In genomic region chr1:147598631-147599361, GRCh38 we compare ENCODE assay signal across 8 cellular contexts. TPM values are rescaled to one million over a fixed set of nuclear protein-coding genes. Genes with fewer than 3 reads are reported as not detected.
DNase-seq lines count a peak whose midpoint lies in the region; ATAC-seq and TF ChIP-seq lines count a peak whose summit lies in the region.

No MANE protein-coding gene starts in this region.

- H3K27ac ChIP-seq in CD4-positive, alpha-beta memory T cell (ENCODE audit: low read depth, low read length), result peak overlapping the region; percentile 47
- peak overlapping the region in 1 of 2 donors; percentile 48 for H3K27ac ChIP-seq in aorta (ENCODE audit: low read depth in 1 of 2, low read length in 2 of 2)

- no peaks in the 10 kb centered on the region for H3K36me3 ChIP-seq in CD4-positive, alpha-beta memory T cell (ENCODE audit: insufficient read depth, low read length)
- no peaks in the 10 kb centered on the region for H3K36me3 ChIP-seq in aorta (ENCODE audit: control insufficient read depth in 1 of 2, insufficient read depth in 2 of 2, low read length in 1 of 2)

- H3K4me1 Mint-ChIP-seq in CD4-positive, alpha-beta memory T cell, result peaks cover 15 to 33% (median 25%) of the 10 kb centered on the region in 4 donors

- POLR2A ChIA-PET in CD4-positive, alpha-beta memory T cell (lab: Charles Lee; ENCODE audit: partially characterized antibody), result interaction anchor here (0.5 to 5.8 kb wide), 12 partner anchors 18 to 294 kb away, joined by 3 to 121 read pairs (median 4); partner anchors contain the start of genes ACP6 and BCL9

- DNase-seq in CD4-positive, alpha-beta memory T cell, result peak in 3 of 5 donors; percentile 10 to 54 (median 26)
- DNase-seq in NCI-H524 (lab: John Stamatoyannopoulos, UW) (peak; percentile 19 to 60), germinal center (ENCODE audit: low spot score) (peak; percentile 17), omental fat pad (ENCODE audit: low spot score) (no peak), aorta (peak; percentile 69 to 84), middle frontal gyrus (ENCODE audit: extremely low spot score, low spot score) (no peak)
- DNase-seq in activated T-helper 9 cell treated with anti-CD3 and anti-CD28 coated beads, Interleukin-2, amount 50 U/mL, for 16 hours (ENCODE audit: low read depth), result peak; percentile 10

- ATAC-seq in GM21737 (IDR thresholded peaks at IDR 0.05; ENCODE audit: unreplicated experiment) (peak; percentile 6), omental fat pad (ENCODE audit: low FRiP score) (peak; percentile 26), aorta (ENCODE audit: low FRiP score) (peak; percentile 63)

- TF ChIP-seq CTCF in omental fat pad (IDR thresholded peaks at IDR 0.05), result no peak

- 3 to 4% methylated on average over 30 of the region's 30 CpGs for WGBS in aorta, 2 donors

- H3K27me3 Mint-ChIP-seq in CD4-positive, alpha-beta memory T cell, result no peaks in the 10 kb centered on the region

- peak overlapping the region; percentile 67 to 72 for H3K4me3 ChIP-seq in CD4-positive, alpha-beta memory T cell (ENCODE audit: low read length in 2 of 2)
- H3K4me3 ChIP-seq in aorta (ENCODE audit: low read length in 2 of 2), result peak overlapping the region; percentile 29 to 56

- intact Hi-C loops in CD4-positive, alpha-beta memory T cell (cut with micrococcal nuclease), result loop anchor here (1.0 kb wide), 4 partner anchors 18 to 72 kb away; partner anchors contain the start of genes ACP6 and BCL9
- intact Hi-C loops in aorta (cut with DNase I), result loop anchor here (1.0 to 5.0 kb wide), 2 partner anchors 56 to 57 kb away; partner anchors contain the start of gene BCL9 (in 2 of the 2)

- H3K4me1 ChIP-seq in CD4-positive, alpha-beta memory T cell (ENCODE audit: insufficient read depth, low read length), result peaks cover 24% of the 10 kb centered on the region
- no peaks in the 10 kb centered on the region for H3K4me1 ChIP-seq in aorta (ENCODE audit: control insufficient read depth in 1 of 2, insufficient read depth in 2 of 2, low read length in 2 of 2)

- H3K27me3 ChIP-seq in CD4-positive, alpha-beta memory T cell (ENCODE audit: insufficient read depth, low read length), result no peaks in the 10 kb centered on the region
- H3K27me3 ChIP-seq in aorta (ENCODE audit: control insufficient read depth in 1 of 2, insufficient read depth in 2 of 2, low read length in 1 of 2), result no peaks in the 10 kb centered on the region

- CTCF ChIA-PET in CD4-positive, alpha-beta memory T cell (lab: Charles Lee; ENCODE audit: partially characterized antibody), result interaction anchor here (0.6 to 4.2 kb wide), 6 partner anchors 28 to 79 kb away, joined by 3 to 18 read pairs (median 5); partner anchors contain the start of gene BCL9

- peak overlapping the region; percentile 86 to 92 (median 90) for H3K4me3 Mint-ChIP-seq in CD4-positive, alpha-beta memory T cell

- no peaks in the 10 kb centered on the region for H3K9me3 Mint-ChIP-seq in CD4-positive, alpha-beta memory T cell

- H3K27ac Mint-ChIP-seq in CD4-positive, alpha-beta memory T cell, result peak overlapping the region; percentile 48 to 91 (median 85)

- no peaks in the 10 kb centered on the region for H3K9me3 ChIP-seq in CD4-positive, alpha-beta memory T cell (ENCODE audit: control insufficient read depth in 1 of 2, low read length in 2 of 2)
- H3K9me3 ChIP-seq in aorta (ENCODE audit: control insufficient read depth, low read length), result no peaks in the 10 kb centered on the region

- peaks cover 0 to 3% of the 10 kb centered on the region in 2 donors for H3K36me3 Mint-ChIP-seq in CD4-positive, alpha-beta memory T cell

RNA-seq across cellular contexts. Expression of gene BCL9, which starts 57.5 kb away (rescaled TPM):
- total RNA-seq in CD4-positive, alpha-beta memory T cell, result 10 to 100 TPM; 12.7 to 15.5 TPM
- polyA plus RNA-seq in CD4-positive, alpha-beta memory T cell, result 1 to 10 TPM in 1 of 2 donors, under 1 TPM in 1; 0.02 to 5.4 TPM
- 10 to 100 TPM in 2 of 4 donors, 1 to 10 TPM in 2; 9.0 to 10.7 (median 9.9) TPM for total RNA-seq in omental fat pad
- total RNA-seq in aorta, result 10 to 100 TPM; 20.5 to 28.9 TPM
- 1 to 10 TPM; 4.6 to 5.1 TPM for polyA plus RNA-seq in aorta

Comparison
In these comparisons a context has a peak if more than half of its experiments do, and no peak if none do; other contexts are left out.
1. DNase-seq: peak in CD4-positive, alpha-beta memory T cell (3 of 5), NCI-H524 (2 of 2), activated T-helper 9 cell treated with anti-CD3 and anti-CD28 coated beads, Interleukin-2, amount 50 U/mL, for 16 hours (single experiment), germinal center (single experiment) and aorta (2 of 2); none in omental fat pad (single experiment) and middle frontal gyrus (single experiment).
2. ATAC-seq: peak in every context shown above with its lines; median percentile 63 in aorta; 26 in omental fat pad; 6 in GM21737.